Comparison of ENCODE assay signal across 12 cellular contexts in the genomic region with DNA sequence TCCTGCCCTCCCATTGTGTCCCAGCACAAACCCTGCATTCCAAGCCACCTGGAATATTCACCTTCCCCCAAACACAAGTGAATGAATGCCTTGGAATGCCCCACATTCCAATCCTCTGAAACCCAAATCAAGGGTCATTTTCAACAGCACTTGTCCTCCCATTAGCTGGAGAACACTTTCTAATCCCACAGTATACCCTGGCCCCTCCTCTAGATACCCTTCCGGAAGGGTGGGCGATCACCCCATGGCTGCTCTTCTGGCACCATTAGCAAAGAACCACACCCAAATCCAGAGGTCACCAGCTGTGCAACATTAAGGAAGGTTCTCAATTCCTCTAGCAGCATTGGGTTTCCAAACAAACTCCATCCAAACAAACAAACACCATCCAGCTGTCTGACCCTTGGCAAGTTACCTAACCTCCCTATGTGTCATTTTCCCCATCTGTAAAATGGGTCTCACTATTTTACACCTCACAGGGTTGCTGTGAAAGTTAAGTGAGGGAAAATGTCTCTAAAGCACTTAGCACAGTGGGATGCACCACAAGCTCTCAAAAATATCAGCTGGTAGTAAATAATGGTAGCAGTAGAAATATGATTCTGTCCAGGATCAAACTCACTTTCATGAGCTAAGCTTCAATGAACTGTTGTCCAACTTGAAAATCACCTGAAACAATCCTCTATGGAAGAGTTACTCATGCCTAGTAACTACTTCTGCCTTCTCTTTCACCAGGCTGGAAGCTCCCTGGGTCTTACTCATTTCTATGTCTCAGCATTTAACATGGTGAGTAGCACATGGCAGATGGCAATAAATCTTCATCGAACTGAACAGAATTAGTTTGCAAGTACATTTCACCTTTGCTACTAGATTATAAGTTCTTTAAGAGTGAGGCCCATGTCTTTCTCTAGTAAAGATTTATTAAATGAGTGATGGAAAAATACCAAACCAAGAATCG. TPM values are rescaled to one million over a fixed set of nuclear protein-coding genes. Genes with fewer than 3 reads are reported as not detected.
DNase-seq lines count a peak whose midpoint lies in the region; ATAC-seq and TF ChIP-seq lines count a peak whose summit lies in the region.
"Had no signal": no experiment of that assay in that cellular context is flagged by ENCODE, and none has a peak within 500 bp of the region (broad histone marks: within the 10 kb centered on the region; RNA-seq: fewer than 3 reads in every experiment).

No MANE protein-coding gene starts in this region.

- no peaks in the 10 kb centered on the region for H3K9me3 ChIP-seq in NT2/D1 (ENCODE audit: insufficient read depth, low read length)
- no peaks in the 10 kb centered on the region for H3K9me3 ChIP-seq in neural progenitor cell (ENCODE audit: low read depth)
- H3K9me3 ChIP-seq: psoas muscle had no signal

- DNase-seq in GM03348 (ENCODE audit: low spot score) (peak; percentile 44), NT2/D1 (ENCODE audit: low read depth, low spot score) (peak; percentile 85), epithelial cell of proximal tubule (ENCODE audit: low read depth) (peak; percentile 59), neural progenitor cell (ENCODE audit: low spot score) (peak; percentile 40), GM13977 (ENCODE audit: low spot score) (no peak), NCI-H1105 treated with DMSO at 0.1 percent for 48 hours (lab: John Stamatoyannopoulos, UW) (no peak)
- DNase-seq in activated CD8-positive, alpha-beta memory T cell treated with anti-CD3 and anti-CD28 coated beads, Interleukin-2, amount 50 U/mL, for 48 hours: no peak
- DNase-seq: CD8-positive, alpha-beta memory T cell; NCI-H146; psoas muscle had no signal

- no peak overlapping the region for H3K4me2 ChIP-seq in neural progenitor cell

- H3K27me3 Mint-ChIP-seq in neural progenitor cell (ENCODE audit: insufficient read depth, low read depth): peaks cover 3% of the 10 kb centered on the region

- H3K4me3 ChIP-seq in NT2/D1 (ENCODE audit: insufficient read length, low read depth) (no peak overlapping the region), epithelial cell of proximal tubule (ENCODE audit: low read depth, low read length) (no peak overlapping the region), neural progenitor cell (no peak overlapping the region)
- H3K4me3 ChIP-seq: psoas muscle had no signal

- H3K4me1 ChIP-seq in NT2/D1 (ENCODE audit: insufficient read depth, insufficient read length) (peaks cover 17% of the 10 kb centered on the region), neural progenitor cell (peaks cover 49% of the 10 kb centered on the region)

- H3K27me3 ChIP-seq in NT2/D1 (ENCODE audit: insufficient read depth, insufficient read length) (no peaks in the 10 kb centered on the region), neural progenitor cell (peaks cover 17% of the 10 kb centered on the region)

- no peak overlapping the region for H3K27ac ChIP-seq in neural progenitor cell
- H3K27ac ChIP-seq: psoas muscle had no signal

- H4K20me1 ChIP-seq in neural progenitor cell (ENCODE audit: low read depth): peaks cover 78% of the 10 kb centered on the region

- H3K4me1 Mint-ChIP-seq in neural progenitor cell: peaks cover 87% of the 10 kb centered on the region

- peak overlapping the region; percentile 72 for H3K4me3 Mint-ChIP-seq in neural progenitor cell
- H3K4me3 Mint-ChIP-seq: CD8-positive, alpha-beta memory T cell had no signal

- peaks cover 19% of the 10 kb centered on the region for H3F3A ChIP-seq in neural progenitor cell (ENCODE audit: low read depth)

- ATAC-seq in HG03378 (IDR thresholded peaks at IDR 0.05; ENCODE audit: unreplicated experiment): no peak

- peaks cover 8% of the 10 kb centered on the region for H3K36me3 Mint-ChIP-seq in neural progenitor cell
- H3K36me3 Mint-ChIP-seq: CD8-positive, alpha-beta memory T cell had no signal

- peaks cover 73% of the 10 kb centered on the region for H3K79me2 ChIP-seq in neural progenitor cell (ENCODE audit: low read depth)

- TF ChIP-seq CTCF in epithelial cell of proximal tubule (conservative IDR thresholded peaks at IDR 0.05; ENCODE audit: low read depth, low read length) (no peak), neural progenitor cell (IDR thresholded peaks at IDR 0.05) (no peak), GM13977 (IDR thresholded peaks at IDR 0.05; ENCODE audit: extremely low read depth, insufficient read depth, missing control alignments) (no peak)

- H3K27ac Mint-ChIP-seq in neural progenitor cell: no peak overlapping the region

- in situ Hi-C loops in GM13977 (cut with MboI; ENCODE audit: low pct_unique_long_range_greater_than_20kb, low sequenced_read_pairs, unreplicated experiment): loop anchor here (10.0 kb wide), 1 partner anchor 709 kb away; no protein-coding TSS in a partner anchor

- H3K9me3 Mint-ChIP-seq in neural progenitor cell: no peaks in the 10 kb centered on the region
- H3K9me3 Mint-ChIP-seq: CD8-positive, alpha-beta memory T cell had no signal

- H3K36me3 ChIP-seq in NT2/D1 (ENCODE audit: insufficient read depth, insufficient read length, low read length) (peaks cover 39% of the 10 kb centered on the region), neural progenitor cell (no peaks in the 10 kb centered on the region)

- H3K9ac ChIP-seq in NT2/D1 (ENCODE audit: insufficient read length, low read depth) (no peak overlapping the region), neural progenitor cell (no peak overlapping the region)

- H2AFZ ChIP-seq in neural progenitor cell (replicated peaks): no peak overlapping the region

RNA-seq across cellular contexts. Expression of gene NUAK1, which starts 5.3 kb away (rescaled TPM):
- total RNA-seq in epithelial cell of proximal tubule: 15.6 and 34.5 TPM in 2 replicates
- total RNA-seq in neural progenitor cell (ENCODE audit: low replicate concordance): 11.9 and 18.8 TPM in 2 replicates
- total RNA-seq: CD8-positive, alpha-beta memory T cell; T-helper 2 cell treated with Interferon-gamma antibody and Interleukin-4, amounts not matched to agents 100 ng/mL and 5 ng/mL, for 36 hours had no signal

Comparison
In these comparisons a context has a peak if more than half of its experiments do, and no peak if none do; other contexts are left out.
1. DNase-seq: peak in GM03348 (single experiment), NT2/D1 (single experiment), epithelial cell of proximal tubule (single experiment) and neural progenitor cell (single experiment); none in activated CD8-positive, alpha-beta memory T cell treated with anti-CD3 and anti-CD28 coated beads, Interleukin-2, amount 50 U/mL, for 48 hours (single experiment), GM13977 (single experiment) and NCI-H1105 treated with DMSO at 0.1 percent for 48 hours (single experiment).